ENCODE assay signal across 9 cellular contexts in the genomic region with DNA sequence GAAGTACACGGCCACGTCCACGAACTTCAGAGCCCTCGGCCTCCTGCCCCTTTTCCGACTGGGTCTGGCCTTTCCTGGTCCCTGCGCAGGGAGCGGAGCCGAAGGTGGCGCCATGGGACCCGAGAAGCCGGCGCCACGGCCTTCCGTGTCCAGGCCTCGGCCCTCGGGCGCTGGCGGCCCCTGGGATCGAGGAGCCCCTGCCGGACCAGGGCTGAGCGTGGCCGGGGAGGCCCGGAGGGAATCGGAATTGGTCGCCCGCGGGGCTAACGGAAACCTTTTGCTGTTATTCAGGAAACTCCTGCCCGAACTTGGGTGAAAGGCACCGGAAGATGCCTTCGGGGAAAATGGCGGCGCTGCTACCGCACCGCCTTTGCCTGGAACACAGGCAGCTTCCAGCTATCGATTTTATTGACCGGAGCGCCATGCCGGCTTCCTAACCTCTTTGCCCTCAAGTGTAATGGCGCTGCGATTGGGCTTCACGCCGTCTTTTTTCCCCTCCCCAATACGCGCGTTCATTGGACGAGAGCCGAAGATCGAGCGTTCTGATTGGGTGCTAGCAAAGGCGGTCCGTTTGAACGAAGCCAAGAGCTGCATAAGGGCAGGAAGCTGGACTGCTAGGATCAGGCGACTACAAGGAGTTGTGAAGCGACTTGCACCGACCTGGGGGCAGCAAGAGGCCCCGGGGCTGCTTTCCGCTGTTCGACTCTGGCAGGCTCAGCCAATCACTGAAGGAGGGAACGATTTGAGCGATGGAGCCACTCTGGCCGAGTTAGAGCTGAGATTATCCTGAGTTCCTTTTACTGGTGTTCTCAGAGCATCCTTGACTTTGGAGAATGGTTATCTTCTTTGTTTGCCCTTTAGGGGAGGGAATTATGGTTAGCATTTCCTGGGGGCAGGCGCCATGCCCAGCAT. TPM values are rescaled to one million over a fixed set of nuclear protein-coding genes. Genes with fewer than 3 reads are reported as not detected.
A peak's percentile ranks its signal among the peaks of the same experiment; 100 is the strongest.
DNase-seq lines count a peak whose midpoint lies in the region; ATAC-seq, FAIRE-seq and TF ChIP-seq lines count a peak whose summit lies in the region.
"Had no signal": no experiment of that assay in that cellular context is flagged by ENCODE, and none has a peak within 500 bp of the region (broad histone marks: within the 10 kb centered on the region; RNA-seq: fewer than 3 reads in every experiment).

A gene (minus strand): TSS at position 462 of the 912 bp plus-strand sequence. CDS start 348 bp downstream, at position 114.

- DNase-seq in AG09319 (ENCODE audit: extremely low read depth, low read depth), result peak; percentile 93
- DNase-seq in NCI-H460 (ENCODE audit: extremely low read depth, low read depth), result peak; percentile 98
- DNase-seq in activated CD4-positive, CD25-positive, alpha-beta regulatory T cell treated with anti-CD3 and anti-CD28 coated beads, Interleukin-2, amount 50 U/mL, for 72 hours, result peak; percentile 93
- DNase-seq in cerebellar nuclear complex (lab: John Stamatoyannopoulos, UW), result peak; percentile 66 to 87
- peak; percentile 82 for DNase-seq in keratinocyte (ENCODE audit: low read depth, low spot score)
- peak; percentile 87 to 88 for DNase-seq in stimulated activated CD4-positive, alpha-beta T cell treated with anti-CD3 and anti-CD28 coated beads, Interleukin-15, amount 100 ng/mL, for 1 hour (ENCODE audit: low read depth in 1 of 2, low spot score in 1 of 2)

- H3K9me1 ChIP-seq in keratinocyte (ENCODE audit: control insufficient read depth, extremely low read depth, insufficient read depth, low read length), result no peaks in the 10 kb centered on the region

- no peak; the same call in none of the 2 replicates for TF ChIP-seq CTCF in AG09319 (IDR thresholded peaks at IDR 0.05; ENCODE audit: low read depth, low read length)
- no peak for TF ChIP-seq CTCF in keratinocyte (optimal IDR thresholded peaks at IDR 0.05 in 1 of 3, IDR thresholded peaks at IDR 0.05 in 1 of 3, conservative IDR thresholded peaks at IDR 0.05 in 1 of 3; ENCODE audit: extremely low read depth in 1 of 3, insufficient read depth in 2 of 3, low read length in 3 of 3)

- H3K27me3 ChIP-seq in keratinocyte (ENCODE audit: control insufficient read depth, extremely low read depth, insufficient read depth, low read length), result no peaks in the 10 kb centered on the region

- peak within 1 kb of the TSS; percentile 97 for H3K9ac ChIP-seq in keratinocyte (ENCODE audit: control insufficient read depth, extremely low read depth, insufficient read depth, low read length)

- peak within 1 kb of the TSS; percentile 69 for H3K4me2 ChIP-seq in keratinocyte (ENCODE audit: control insufficient read depth, extremely low read depth, insufficient read depth, low read depth, low read length)

- H3K36me3 ChIP-seq in keratinocyte (ENCODE audit: control insufficient read depth in 2 of 2, extremely low read depth in 1 of 2, insufficient read depth in 2 of 2, low read length in 2 of 2), result peaks cover 0 to 4% of the 10 kb centered on the region in 2 experiments

- H3K4me3 ChIP-seq in keratinocyte (ENCODE audit: control insufficient read depth in 2 of 3, extremely low read depth in 1 of 3, insufficient read depth in 2 of 3, low read depth in 1 of 3, low read length in 3 of 3), result peak within 1 kb of the TSS; percentile 76 to 97 (median 96)

- dilution Hi-C loops in keratinocyte (cut with MboI; ENCODE audit: extremely low pct_ligation_motif_present, low sequenced_read_pairs), result no loop called here

- no peaks in the 10 kb centered on the region for H3K9me3 ChIP-seq in keratinocyte (ENCODE audit: control insufficient read depth, low read depth, low read length)

- peaks cover 7% of the 10 kb centered on the region for H3K4me1 ChIP-seq in keratinocyte (ENCODE audit: control insufficient read depth, extremely low read depth, insufficient read depth, low read length)

- H3K27ac ChIP-seq in keratinocyte (ENCODE audit: control insufficient read depth, insufficient read depth, low read length), result peak within 1 kb of the TSS; percentile 92

- ATAC-seq in GM19035 (IDR thresholded peaks at IDR 0.05; ENCODE audit: unreplicated experiment) (peak; percentile 96), HG03354 (IDR thresholded peaks at IDR 0.05; ENCODE audit: poor library complexity, severe bottlenecking, unreplicated experiment) (peak; percentile 91)

- no peaks in the 10 kb centered on the region for H4K20me1 ChIP-seq in keratinocyte (ENCODE audit: control insufficient read depth, extremely low read depth, insufficient read depth, low read length)

- FAIRE-seq in keratinocyte (lab: Jason Lieb, UNC), result peak; percentile 86
- FAIRE-seq: colon had no signal

- H3K79me2 ChIP-seq in keratinocyte (ENCODE audit: control insufficient read depth, insufficient read depth, low read length), result peaks cover 4% of the 10 kb centered on the region

- peak within 1 kb of the TSS; percentile 97 for H2AFZ ChIP-seq in keratinocyte (ENCODE audit: control insufficient read depth, low read length)

RNA-seq across cellular contexts. Expression of the gene that starts here (rescaled TPM):
- total RNA-seq in NCI-H460 (2014; rRNA removed; shearing (Covaris generic)), result 8.2 and 10.0 TPM in 2 replicates
- polyA plus RNA-seq in NCI-H460 (2014; cell fraction: nucleus; rRNA removed), result 9.2 and 15.2 TPM in 2 replicates
- 2.1 to 5.7 TPM (median 3.3 TPM) in 3 replicates for polyA plus RNA-seq in keratinocyte
- 0.50 TPM for polyA plus RNA-seq in keratinocyte (2011; ENCODE audit: low read depth)
- 3.1 and 3.7 TPM in 2 replicates for polyA plus RNA-seq in keratinocyte (2011; cell fraction: cytosol; rRNA removed)
- polyA plus RNA-seq in keratinocyte (2011; cell fraction: nucleus; rRNA removed), result 3.2 and 3.9 TPM in 2 replicates
- 1.3 and 6.5 TPM in 2 replicates for polyA plus RNA-seq in keratinocyte (2012; ENCODE audit: low replicate concordance)
- 4.4 to 7.4 TPM (median 6.0 TPM) in 3 replicates for polyA minus RNA-seq in keratinocyte
- polyA minus RNA-seq in keratinocyte (2011; cell fraction: cytosol; rRNA and poly(A)+ RNA removed), result 8.6 TPM
- polyA minus RNA-seq in keratinocyte (2011; cell fraction: nucleus; rRNA and poly(A)+ RNA removed), result 3.5 and 3.6 TPM in 2 replicates

Comparison
In these comparisons a context has a peak if more than half of its experiments do, and no peak if none do; other contexts are left out.
1. Peak in every context shown above with its lines: DNase-seq, ATAC-seq, H3K4me3 ChIP-seq and H3K27ac ChIP-seq.